Comparison of ENCODE assay signal across 18 cellular contexts in genomic region chr6:106903299-106903698, GRCh38.
A peak's percentile ranks its signal among the peaks of the same experiment; 100 is the strongest.
DNase-seq lines count a peak whose midpoint lies in the region; ATAC-seq and TF ChIP-seq lines count a peak whose summit lies in the region.
"Had no signal": no experiment of that assay in that cellular context is flagged by ENCODE, and none has a peak within 500 bp of the region (broad histone marks: within the 10 kb centered on the region; RNA-seq: fewer than 3 reads in every experiment).

No MANE protein-coding gene starts in this region.

- in situ Hi-C loops in HAP-1 (cut with MboI; ENCODE audit: low sequenced_read_pairs): no loop called here

- DNase-seq in HAP-1 (ENCODE audit: low spot score in 2 of 2) (peak; percentile 57 to 91), WTC11 (ENCODE audit: low spot score) (no peak), dermis blood vessel endothelial cell (no peak)
- DNase-seq in activated T-cell treated with anti-CD3 and anti-CD28 coated beads, Interleukin-2, amount 50 U/mL, for 24 hours: no peak
- DNase-seq: C1 segment of cervical spinal cord; Caco-2; CD8-positive, alpha-beta T cell; DMS 273 treated with DMSO at 0.1 percent for 48 hours; DMS79; EL; GDM1; GOT3; H7; HFFc6 had no signal

- ATAC-seq in WTC11 (peak; percentile 81), HG03378 (IDR thresholded peaks at IDR 0.05; ENCODE audit: unreplicated experiment) (no peak), GM18498 (IDR thresholded peaks at IDR 0.05; ENCODE audit: unreplicated experiment) (no peak)
- ATAC-seq: CD8-positive, alpha-beta T cell; GM12878 had no signal

- H3K4me1 Mint-ChIP-seq in WTC11: peaks cover 25% of the 10 kb centered on the region
- H3K4me1 Mint-ChIP-seq in activated T-cell treated with anti-CD3 and anti-CD28 coated beads, Interleukin-2, amount 50 U/mL, for 24 hours (ENCODE audit: low read depth): no peaks in the 10 kb centered on the region

- no peak overlapping the region for H3K27ac ChIP-seq in iPS-18a (ENCODE audit: low read length)

- H3K36me3 ChIP-seq in HAP-1 (replicated peaks) (no peaks in the 10 kb centered on the region), iPS-18a (ENCODE audit: control insufficient read depth, low read depth, low read length) (no peaks in the 10 kb centered on the region)

- CTCF ChIA-PET in WTC11 (lab: Charles Lee): no interaction called here

- H3K36me3 Mint-ChIP-seq in WTC11: peaks cover 56% of the 10 kb centered on the region
- no peaks in the 10 kb centered on the region for H3K36me3 Mint-ChIP-seq in activated T-cell treated with anti-CD3 and anti-CD28 coated beads, Interleukin-2, amount 50 U/mL, for 24 hours (ENCODE audit: low read depth)
- H3K36me3 Mint-ChIP-seq: CD8-positive, alpha-beta T cell had no signal

- H3K27me3 Mint-ChIP-seq in WTC11 (ENCODE audit: low read depth): no peaks in the 10 kb centered on the region; the same call in 1 of the 2 replicates
- peaks cover 8% of the 10 kb centered on the region for H3K27me3 Mint-ChIP-seq in activated T-cell treated with anti-CD3 and anti-CD28 coated beads, Interleukin-2, amount 50 U/mL, for 24 hours

- H3K4me1 ChIP-seq in HAP-1 (peaks cover 12% of the 10 kb centered on the region), iPS-18a (ENCODE audit: control insufficient read depth, low read depth, low read length) (peaks cover 18% of the 10 kb centered on the region)
- H3K4me1 ChIP-seq: Caco-2 had no signal

- H3K9ac ChIP-seq in iPS-18a (ENCODE audit: low read length): no peak overlapping the region

- POLR2A ChIA-PET in WTC11 (lab: Charles Lee): no interaction called here

- no peak overlapping the region for H3K4me3 Mint-ChIP-seq in WTC11
- no peak overlapping the region for H3K4me3 Mint-ChIP-seq in activated T-cell treated with anti-CD3 and anti-CD28 coated beads, Interleukin-2, amount 50 U/mL, for 24 hours
- H3K4me3 Mint-ChIP-seq: CD8-positive, alpha-beta T cell; HFFc6 had no signal

- H3K9me3 ChIP-seq in HAP-1: peaks cover 11% of the 10 kb centered on the region
- peaks cover 19% of the 10 kb centered on the region for H3K9me3 ChIP-seq in iPS-18a (ENCODE audit: control insufficient read depth, low read depth, low read length)

- H3K4me3 ChIP-seq in HAP-1 (no peak overlapping the region), iPS-18a (ENCODE audit: low read length) (peak overlapping the region; percentile 21)
- H3K4me3 ChIP-seq: GM12878 had no signal

- H3K27me3 ChIP-seq in HAP-1 (ENCODE audit: low read depth) (no peaks in the 10 kb centered on the region), iPS-18a (ENCODE audit: control insufficient read depth, insufficient read depth, low read length) (no peaks in the 10 kb centered on the region)

- H3K27ac Mint-ChIP-seq in WTC11: peak overlapping the region; percentile 43
- H3K27ac Mint-ChIP-seq in activated T-cell treated with anti-CD3 and anti-CD28 coated beads, Interleukin-2, amount 50 U/mL, for 24 hours: no peak overlapping the region
- H3K27ac Mint-ChIP-seq: CD8-positive, alpha-beta T cell; HFFc6 had no signal

- peaks cover 64% of the 10 kb centered on the region for H3K9me3 Mint-ChIP-seq in WTC11
- peaks cover 7% of the 10 kb centered on the region for H3K9me3 Mint-ChIP-seq in activated T-cell treated with anti-CD3 and anti-CD28 coated beads, Interleukin-2, amount 50 U/mL, for 24 hours

- TF ChIP-seq CTCF in WTC11 (IDR thresholded peaks at IDR 0.05): no peak

TF ChIP-seq in WTC11, 78 proteins besides CTCF, POLR2A, EP300 and RAD21:
- TF ChIP-seq ELF4 (CRISPR knock-in tag; IDR thresholded peaks at IDR 0.05; ENCODE audit: low read depth) (no peak), SP1 (CRISPR knock-in tag; conservative IDR thresholded peaks at IDR 0.05) (no peak), ETV6 (CRISPR knock-in tag; IDR thresholded peaks at IDR 0.05) (peak; percentile 89)
- TF ChIP-seq, protein P1, sequence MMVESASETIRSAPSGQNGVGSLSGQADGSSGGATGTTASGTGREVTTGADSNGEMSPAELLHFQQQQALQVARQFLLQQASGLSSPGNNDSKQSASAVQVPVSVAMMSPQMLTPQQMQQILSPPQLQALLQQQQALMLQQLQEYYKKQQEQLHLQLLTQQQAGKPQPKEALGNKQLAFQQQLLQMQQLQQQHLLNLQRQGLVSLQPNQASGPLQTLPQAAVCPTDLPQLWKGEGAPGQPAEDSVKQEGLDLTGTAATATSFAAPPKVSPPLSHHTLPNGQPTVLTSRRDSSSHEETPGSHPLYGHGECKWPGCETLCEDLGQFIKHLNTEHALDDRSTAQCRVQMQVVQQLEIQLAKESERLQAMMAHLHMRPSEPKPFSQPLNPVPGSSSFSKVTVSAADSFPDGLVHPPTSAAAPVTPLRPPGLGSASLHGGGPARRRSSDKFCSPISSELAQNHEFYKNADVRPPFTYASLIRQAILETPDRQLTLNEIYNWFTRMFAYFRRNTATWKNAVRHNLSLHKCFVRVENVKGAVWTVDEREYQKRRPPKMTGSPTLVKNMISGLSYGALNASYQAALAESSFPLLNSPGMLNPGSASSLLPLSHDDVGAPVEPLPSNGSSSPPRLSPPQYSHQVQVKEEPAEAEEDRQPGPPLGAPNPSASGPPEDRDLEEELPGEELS (CRISPR knock-in tag; IDR thresholded peaks at IDR 0.05): no peak
TF ChIP-seq in WTC11: peak in this region for 1.

Comparison
In these comparisons a context has a peak if more than half of its experiments do, and no peak if none do; other contexts are left out.
1. DNase-seq: peak in HAP-1 (2 of 2); none in WTC11 (single experiment), dermis blood vessel endothelial cell (single experiment) and activated T-cell treated with anti-CD3 and anti-CD28 coated beads, Interleukin-2, amount 50 U/mL, for 24 hours (single experiment).